In the genomic region with DNA sequence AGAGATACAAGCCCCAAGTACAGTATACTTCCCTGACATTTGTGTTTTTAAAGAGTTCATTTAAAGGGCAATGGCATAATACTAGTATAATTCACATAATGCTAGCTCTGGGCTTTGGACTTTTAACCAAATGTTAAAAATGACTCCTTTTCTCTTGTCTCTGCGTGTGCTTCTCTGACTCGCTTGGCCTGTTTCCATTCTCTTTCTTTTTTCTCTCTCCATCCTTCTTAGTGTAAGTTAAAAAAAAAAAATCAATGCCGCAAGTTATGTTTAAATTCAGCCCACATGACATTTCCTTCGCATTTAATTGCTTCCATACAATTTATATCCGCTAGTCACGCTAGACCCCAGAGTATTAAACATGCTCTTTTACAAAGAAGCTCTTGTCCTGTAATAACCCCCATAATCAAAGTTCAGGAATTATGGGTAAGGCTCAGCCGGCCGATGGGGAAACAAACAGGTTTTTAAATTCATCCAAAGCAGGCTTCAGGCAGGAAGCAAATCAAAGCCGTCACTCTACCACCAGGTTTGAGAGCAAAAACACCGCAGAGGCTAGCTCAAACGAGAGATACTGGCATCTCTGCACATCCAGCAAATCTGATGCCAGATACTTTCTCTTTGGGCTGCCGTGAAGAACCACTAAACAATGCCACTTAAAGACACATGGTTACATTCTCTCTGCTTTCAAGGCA, we compare ENCODE assay signal across 11 cellular contexts. TPM values are rescaled to one million over a fixed set of nuclear protein-coding genes. Genes with fewer than 3 reads are reported as not detected.
DNase-seq lines count a peak whose midpoint lies in the region; ATAC-seq and TF ChIP-seq lines count a peak whose summit lies in the region.
"Had no signal": no experiment of that assay in that cellular context is flagged by ENCODE, and none has a peak within 500 bp of the region (broad histone marks: within the 10 kb centered on the region; RNA-seq: fewer than 3 reads in every experiment).

No MANE protein-coding gene starts in this region.

- POLR2A ChIA-PET in SK-N-SH (lab: Yijun Ruan, JAX) = no interaction called here

- H3K4me3 ChIP-seq in SK-N-SH (ENCODE audit: low read depth in 2 of 2, low read length in 1 of 2) = peak overlapping the region; percentile 40 to 61; a peak in 3 of 4 replicates

- H4K20me1 ChIP-seq in SK-N-SH (ENCODE audit: insufficient read depth) = peaks cover 11% of the 10 kb centered on the region; the same call in 1 of the 2 replicates

- ATAC-seq in HG03342 (IDR thresholded peaks at IDR 0.05; ENCODE audit: unreplicated experiment) = no peak
- ATAC-seq in GM21423 (IDR thresholded peaks at IDR 0.05; ENCODE audit: unreplicated experiment) = no peak
- no peak for ATAC-seq in HG03469 (IDR thresholded peaks at IDR 0.05; ENCODE audit: unreplicated experiment)

- H3K79me2 ChIP-seq in SK-N-SH (ENCODE audit: insufficient read depth) = peaks cover 100% of the 10 kb centered on the region

- CTCF ChIA-PET in SK-N-SH (lab: Yijun Ruan, JAX) = interaction anchor here (0.9 to 1.2 kb wide), 2 partner anchors 12 to 23 kb away, joined by 3 read pairs; no protein-coding TSS in a partner anchor

- no peaks in the 10 kb centered on the region for H3K27me3 ChIP-seq in SK-N-SH (ENCODE audit: insufficient read depth)

- H3K36me3 ChIP-seq in SK-N-SH (replicated peaks in 1 of 2; ENCODE audit: control insufficient read depth in 1 of 2, insufficient read depth in 2 of 2, low read length in 1 of 2) = peaks cover 1 to 12% of the 10 kb centered on the region in 2 experiments

- TF ChIP-seq RAD21 in SK-N-SH (IDR thresholded peaks at IDR 0.05; ENCODE audit: low read length) = no peak

- H2AFZ ChIP-seq in SK-N-SH (ENCODE audit: low read depth) = peak overlapping the region; percentile 38; the same call in 1 of the 2 replicates

- H3K9ac ChIP-seq in SK-N-SH = peak overlapping the region; percentile 65

- H3K9me2 ChIP-seq in SK-N-SH = no peaks in the 10 kb centered on the region

- H3K27ac ChIP-seq in SK-N-SH (ENCODE audit: low read depth in 2 of 2, low read length in 1 of 2) = peak overlapping the region; percentile 75 to 83; a peak in 3 of 4 replicates

- peaks cover 0 to 31% of the 10 kb centered on the region in 2 experiments; a peak in 2 of 4 replicates for H3K4me1 ChIP-seq in SK-N-SH (ENCODE audit: control insufficient read depth in 1 of 2, insufficient read depth in 2 of 2, low read depth in 1 of 2, low read length in 1 of 2)

- WGBS in SK-N-SH (ENCODE audit: low lambda C conversion rate) = 33% methylated on average over 12 of the region's 12 CpGs

- H3K4me2 ChIP-seq in SK-N-SH = peak overlapping the region; percentile 91

- no peak for TF ChIP-seq CTCF in SK-N-SH (IDR thresholded peaks at IDR 0.05)

- DNase-seq in AG20443 (ENCODE audit: low spot score) (peak; percentile 62), SK-N-SH (no peak), foreskin melanocyte (peak; percentile 99), pons (ENCODE audit: low spot score) (peak; percentile 45), occipital lobe (lab: John Stamatoyannopoulos, UW) (no peak)
- DNase-seq: activated CD4-positive, alpha-beta memory T cell treated with anti-CD3 and anti-CD28 coated beads, Interleukin-2, amount 10 ng/mL, durations not matched to agents 7 days and 5 days; hippocampal formation; NCI-H1417 treated with DMSO at 0.1 percent for 48 hours had no signal

- peaks cover 17% of the 10 kb centered on the region for H3F3A ChIP-seq in SK-N-SH (replicated peaks; ENCODE audit: insufficient read depth)

- no peak for TF ChIP-seq EP300 in SK-N-SH (IDR thresholded peaks at IDR 0.05; ENCODE audit: borderline replicate concordance in 1 of 2, low read depth in 1 of 2, low read length in 1 of 2)

- H3K9me3 ChIP-seq in SK-N-SH = no peaks in the 10 kb centered on the region

TF ChIP-seq in SK-N-SH, 30 proteins besides CTCF, POLR2A, EP300 and RAD21:
- TF ChIP-seq FOXM1 (IDR thresholded peaks at IDR 0.05; ENCODE audit: low read depth) = 0 out of 2 replicates have a peak, but pooled peaks have one; percentile 31
- no peak for TF ChIP-seq MEF2A (IDR thresholded peaks at IDR 0.05; ENCODE audit: borderline replicate concordance, low read depth)
- TF ChIP-seq TAF1 (IDR thresholded peaks at IDR 0.05; ENCODE audit: borderline replicate concordance, low read depth, low read length) = peak; percentile 22; the same call in 1 of the 2 replicates
- no peak for TF ChIP-seq EZH2phosphoT487 (IDR thresholded peaks at IDR 0.05; ENCODE audit: borderline replicate concordance, low read depth)
- no peak for TF ChIP-seq POLR2AphosphoS5 (IDR thresholded peaks at IDR 0.05; ENCODE audit: low read depth, low read length)
- no peak for TF ChIP-seq GATA2 (CRISPR knock-in tag; IDR thresholded peaks at IDR 0.05)
- no peak for TF ChIP-seq MXI1 (IDR thresholded peaks at IDR 0.05; ENCODE audit: low read depth, low read length)
- TF ChIP-seq RXRA (IDR thresholded peaks at IDR 0.05; ENCODE audit: borderline replicate concordance, low read depth) = peak; percentile 28; the same call in 1 of the 2 replicates
- TF ChIP-seq, protein P1, sequence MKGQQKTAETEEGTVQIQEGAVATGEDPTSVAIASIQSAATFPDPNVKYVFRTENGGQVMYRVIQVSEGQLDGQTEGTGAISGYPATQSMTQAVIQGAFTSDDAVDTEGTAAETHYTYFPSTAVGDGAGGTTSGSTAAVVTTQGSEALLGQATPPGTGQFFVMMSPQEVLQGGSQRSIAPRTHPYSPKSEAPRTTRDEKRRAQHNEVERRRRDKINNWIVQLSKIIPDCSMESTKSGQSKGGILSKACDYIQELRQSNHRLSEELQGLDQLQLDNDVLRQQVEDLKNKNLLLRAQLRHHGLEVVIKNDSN (IDR thresholded peaks at IDR 0.05; ENCODE audit: borderline replicate concordance, low read depth) = no peak
- no peak for TF ChIP-seq RFX5 (IDR thresholded peaks at IDR 0.05; ENCODE audit: low read length)
- TF ChIP-seq GABPA (IDR thresholded peaks at IDR 0.05; ENCODE audit: low read depth) = no peak
- no peak for TF ChIP-seq RCOR1 (IDR thresholded peaks at IDR 0.05; ENCODE audit: low read length)
- TF ChIP-seq TCF12 (IDR thresholded peaks at IDR 0.05) = peak; percentile 56
- TF ChIP-seq CHD2 (IDR thresholded peaks at IDR 0.05; ENCODE audit: low read length, partially characterized antibody) = no peak
- 0 out of 2 replicates have a peak, but pooled peaks have one; percentile 22 for TF ChIP-seq NFIC (IDR thresholded peaks at IDR 0.05; ENCODE audit: borderline replicate concordance)
- TF ChIP-seq JUND (IDR thresholded peaks at IDR 0.05) = no peak

RNA-seq across cellular contexts. Expression of gene WWTR1, which starts 19.3 kb away (rescaled TPM):
- 60.6 and 64.1 TPM in 2 replicates for polyA plus RNA-seq in SK-N-SH (2012; rRNA removed)
- polyA plus RNA-seq in SK-N-SH (2012; cell fraction: cytosol; rRNA removed) = 58.4 and 61.3 TPM in 2 replicates
- polyA plus RNA-seq in SK-N-SH (2012; cell fraction: nucleus; rRNA removed) = 62.1 and 86.3 TPM in 2 replicates
- total RNA-seq in occipital lobe = 8.0 TPM

Comparison
In these comparisons a context has a peak if more than half of its experiments do, and no peak if none do; other contexts are left out.
1. DNase-seq: peak in AG20443 (single experiment), foreskin melanocyte (single experiment) and pons (single experiment); none in SK-N-SH (single experiment) and occipital lobe (single experiment).